In genomic region chr19:45716314-45717130, GRCh38 we compare ENCODE assay signal across 8 cellular contexts. TPM values are rescaled to one million over a fixed set of nuclear protein-coding genes. Genes with fewer than 3 reads are reported as not detected.
DNase-seq lines count a peak whose midpoint lies in the region; ATAC-seq and TF ChIP-seq lines count a peak whose summit lies in the region.

No MANE protein-coding gene starts in this region.

- peak overlapping the region; percentile 87 for H3K4me3 ChIP-seq in BE2C (ENCODE audit: low read depth, low read length)
- peak overlapping the region; percentile 71 for H3K4me3 ChIP-seq in HUES6 (ENCODE audit: low read depth, low read length)
- H3K4me3 ChIP-seq in muscle layer of duodenum (ENCODE audit: low read depth in 1 of 2, low read length in 2 of 2) = peak overlapping the region; percentile 75 to 79

- TF ChIP-seq CTCF in BE2C (IDR thresholded peaks at IDR 0.05; ENCODE audit: low read depth, low read length) = no peak

- no peak for DNase-seq in BE2C
- peak; percentile 19 to 32 for DNase-seq in activated CD4-positive, alpha-beta T cell treated with anti-CD3 and anti-CD28 coated beads for 4 hours
- peak; percentile 35 for DNase-seq in epidermal melanocyte (ENCODE audit: insufficient read length, low spot score)

- peak overlapping the region; percentile 93 for H3K9ac ChIP-seq in HUES6 (ENCODE audit: low read length)

- H3K27me3 ChIP-seq in BE2C = no peaks in the 10 kb centered on the region
- H3K27me3 ChIP-seq in HUES6 (ENCODE audit: control insufficient read depth, insufficient read depth, low read length) = no peaks in the 10 kb centered on the region
- H3K27me3 ChIP-seq in muscle layer of duodenum (ENCODE audit: low read depth, low read length) = no peaks in the 10 kb centered on the region

- no peak for ATAC-seq in HG02623 (IDR thresholded peaks at IDR 0.05; ENCODE audit: unreplicated experiment)
- ATAC-seq in GM21717 (IDR thresholded peaks at IDR 0.05; ENCODE audit: unreplicated experiment) = no peak
- no peak for ATAC-seq in HG02571 (IDR thresholded peaks at IDR 0.05; ENCODE audit: unreplicated experiment)

- H3K27ac ChIP-seq in HUES6 (ENCODE audit: low read depth, low read length) = peak overlapping the region; percentile 87
- H3K27ac ChIP-seq in muscle layer of duodenum (ENCODE audit: low read length) = peak overlapping the region; percentile 90

- H3K36me3 ChIP-seq in BE2C (peaks cover 15% of the 10 kb centered on the region), HUES6 (ENCODE audit: control insufficient read depth, insufficient read depth, low read length) (peaks cover 26% of the 10 kb centered on the region), muscle layer of duodenum (ENCODE audit: control insufficient read depth in 1 of 2, insufficient read depth in 2 of 2, low read length in 2 of 2) (peaks cover 0 to 19% of the 10 kb centered on the region in 2 donors)

- H3K4me1 ChIP-seq in BE2C (no peaks in the 10 kb centered on the region; the same call in 1 of the 2 replicates), HUES6 (ENCODE audit: control insufficient read depth, insufficient read depth, low read length) (peaks cover 18% of the 10 kb centered on the region), muscle layer of duodenum (ENCODE audit: control insufficient read depth in 1 of 2, insufficient read depth in 2 of 2, low read length in 2 of 2) (peaks cover 14 to 19% of the 10 kb centered on the region in 2 donors)

- H3K9me3 ChIP-seq in BE2C (no peaks in the 10 kb centered on the region), HUES6 (ENCODE audit: control insufficient read depth, insufficient read depth, low read depth, low read length) (no peaks in the 10 kb centered on the region), muscle layer of duodenum (ENCODE audit: control insufficient read depth in 1 of 2, low read length in 2 of 2) (no peaks in the 10 kb centered on the region)

RNA-seq across cellular contexts. Expression of gene FBXO46, which starts 14.2 kb away (rescaled TPM):
- 10.9 TPM for polyA plus RNA-seq in BE2C (2012; ENCODE audit: insufficient read depth, insufficient read length, low read depth)

RNA-seq across cellular contexts. Expression of gene MEIOSIN, which starts 16.7 kb away (rescaled TPM):
- 0.31 TPM for polyA plus RNA-seq in BE2C (2012; ENCODE audit: insufficient read depth, insufficient read length, low read depth)

RNA-seq across cellular contexts. Expression of gene QPCTL, which starts 24.1 kb away (rescaled TPM):
- 4.4 TPM for polyA plus RNA-seq in BE2C (2012; ENCODE audit: insufficient read depth, insufficient read length, low read depth)

RNA-seq across cellular contexts. Expression of gene SNRPD2, which starts 24.8 kb away (rescaled TPM):
- 1,335 TPM for polyA plus RNA-seq in BE2C (2012; ENCODE audit: insufficient read depth, insufficient read length, low read depth)

RNA-seq across cellular contexts. Expression of gene GIPR, which starts 48.5 kb away (rescaled TPM):
- 1.2 TPM for polyA plus RNA-seq in BE2C (2012; ENCODE audit: insufficient read depth, insufficient read length, low read depth)
